Comparison of ENCODE assay signal across 1 cellular context in genomic region chr3:141737828-141738635, GRCh38.
TF ChIP-seq lines count a peak whose summit lies in the region.

TSS of gene RNF7 (plus strand) at chr3:141738298. CDS start at chr3:141738342, 44 bp downstream.

TF ChIP-seq in K562, 482 proteins besides CTCF, POLR2A, EP300 and RAD21 (continued from another document and continues in another):
- no peak for TF ChIP-seq HINFP (tag; conservative IDR thresholded peaks at IDR 0.05; ENCODE audit: low read depth)
- TF ChIP-seq RCOR1 (IDR thresholded peaks at IDR 0.05; ENCODE audit: borderline replicate concordance in 1 of 2, low read depth in 2 of 2, low read length in 2 of 2), result peak; percentile 49 to 87; a peak in 3 of 4 replicates
- peak; percentile 76 for TF ChIP-seq EGR1 (conservative IDR thresholded peaks at IDR 0.05)
- TF ChIP-seq ZNF57 (CRISPR knock-in tag; IDR thresholded peaks at IDR 0.05), result no peak
- peak; percentile 65 to 93 (median 89) for TF ChIP-seq YY1 (IDR thresholded peaks at IDR 0.05; ENCODE audit: borderline replicate concordance in 1 of 3, control insufficient read depth in 1 of 3, extremely low read depth in 1 of 3, insufficient read depth in 3 of 3, insufficient read length in 1 of 3, insufficient replicate concordance in 2 of 3, low read depth in 1 of 3, low read length in 2 of 3)
- TF ChIP-seq MTA3 (IDR thresholded peaks at IDR 0.05; ENCODE audit: borderline replicate concordance), result peak; percentile 92
- TF ChIP-seq E2F5 (CRISPR knock-in tag; IDR thresholded peaks at IDR 0.05), result peak; percentile 22; the same call in 1 of the 2 replicates
- TF ChIP-seq TCF15 (CRISPR knock-in tag; IDR thresholded peaks at IDR 0.05), result no peak
- no peak for TF ChIP-seq ZNF449 (CRISPR knock-in tag; IDR thresholded peaks at IDR 0.05)
- TF ChIP-seq RAD51 (IDR thresholded peaks at IDR 0.05; ENCODE audit: borderline replicate concordance, low read depth), result no peak
- peak; percentile 87 for TF ChIP-seq DEAF1 (CRISPR knock-in tag; IDR thresholded peaks at IDR 0.05)
- no peak for TF ChIP-seq CUX1 (CRISPR knock-in tag; IDR thresholded peaks at IDR 0.05)
- no peak for TF ChIP-seq ZNF408 (CRISPR knock-in tag; IDR thresholded peaks at IDR 0.05; ENCODE audit: low read depth)
- no peak for TF ChIP-seq TRIM24 (IDR thresholded peaks at IDR 0.05)
- peak; percentile 92 for TF ChIP-seq E4F1 (CRISPR knock-in tag; IDR thresholded peaks at IDR 0.05; ENCODE audit: borderline replicate concordance)
- no peak for TF ChIP-seq SMARCC2 (IDR thresholded peaks at IDR 0.05; ENCODE audit: low read depth)
- TF ChIP-seq NUFIP1 (IDR thresholded peaks at IDR 0.05; ENCODE audit: partially characterized antibody), result no peak
- no peak for TF ChIP-seq KLF10 (CRISPR knock-in tag; IDR thresholded peaks at IDR 0.05)
- peak in 1 of 2 experiments; percentile 85; a peak in 1 of 4 replicates for TF ChIP-seq SIN3A (IDR thresholded peaks at IDR 0.05; ENCODE audit: borderline replicate concordance in 2 of 2, control insufficient read depth in 1 of 2, low read depth in 2 of 2, low read length in 2 of 2)
- TF ChIP-seq ZKSCAN1 (IDR thresholded peaks at IDR 0.05; ENCODE audit: low read depth, low read length), result peak; percentile 61; the same call in 1 of the 2 replicates
- peak; percentile 38 to 58; a peak in 1 of 4 replicates for TF ChIP-seq TEAD1 (CRISPR knock-in tag; IDR thresholded peaks at IDR 0.05)
- 0 out of 2 replicates have a peak, but pooled peaks have one; percentile 9 for TF ChIP-seq CGGBP1 (CRISPR knock-in tag; IDR thresholded peaks at IDR 0.05)
- TF ChIP-seq PTTG1 (tag; IDR thresholded peaks at IDR 0.05; ENCODE audit: low read depth), result no peak
- TF ChIP-seq NCOA6 (IDR thresholded peaks at IDR 0.05), result peak; percentile 46; the same call in 1 of the 2 replicates
- TF ChIP-seq NFATC3 (IDR thresholded peaks at IDR 0.05), result no peak
- TF ChIP-seq EP400 (IDR thresholded peaks at IDR 0.05), result peak; percentile 98
- peak; percentile 13; the same call in 1 of the 2 replicates for TF ChIP-seq ZNF395 (CRISPR knock-in tag; IDR thresholded peaks at IDR 0.05)
- TF ChIP-seq PTBP1 (IDR thresholded peaks at IDR 0.05; ENCODE audit: low read depth, low read length), result 0 out of 2 replicates have a peak, but pooled peaks have one; percentile 24
- no peak for TF ChIP-seq ZNF212 (CRISPR knock-in tag; IDR thresholded peaks at IDR 0.05)
- TF ChIP-seq NFE2 (IDR thresholded peaks at IDR 0.05; ENCODE audit: low read depth), result no peak
- no peak for TF ChIP-seq ZNF668 (CRISPR knock-in tag; IDR thresholded peaks at IDR 0.05)
- no peak for TF ChIP-seq ZNF280A (IDR thresholded peaks at IDR 0.05; ENCODE audit: low read depth, partially characterized antibody)
- TF ChIP-seq POLR3A (IDR thresholded peaks at IDR 0.05; ENCODE audit: borderline replicate concordance, extremely low read depth, insufficient read depth, insufficient read length), result no peak
- no peak for TF ChIP-seq ZNF444 (CRISPR knock-in tag; IDR thresholded peaks at IDR 0.05)
- no peak for TF ChIP-seq HIVEP1 (CRISPR knock-in tag; IDR thresholded peaks at IDR 0.05)
- TF ChIP-seq HES1 (IDR thresholded peaks at IDR 0.05; ENCODE audit: low read depth), result no peak
